24 cellular contexts compared by ENCODE assay signal in the genomic region with DNA sequence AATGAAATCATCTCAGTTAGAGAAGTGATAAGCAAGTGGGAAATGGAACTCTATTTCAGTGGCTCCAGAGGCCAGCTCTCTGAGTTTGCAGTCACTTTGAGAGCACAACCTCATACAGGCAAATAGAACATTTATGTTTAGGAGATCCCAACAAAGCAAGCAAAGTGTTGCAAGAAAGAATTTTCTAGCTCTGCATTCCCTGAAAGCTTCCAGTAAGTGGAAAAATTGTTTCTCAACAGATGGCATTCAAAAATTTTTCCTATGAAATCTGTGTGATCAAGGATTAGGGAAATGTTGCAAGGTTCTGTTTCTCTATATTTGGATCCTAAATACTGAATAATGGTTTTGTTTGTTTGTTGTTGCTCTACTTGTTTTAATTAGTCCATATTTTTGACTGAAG.
"Had no signal": no experiment of that assay in that cellular context is flagged by ENCODE, and none has a peak within 500 bp of the region (broad histone marks: within the 10 kb centered on the region; RNA-seq: fewer than 3 reads in every experiment).

No MANE protein-coding gene starts in this region.

- ATAC-seq: SK-N-SH treated with all-trans-retinoic acid at 6 μM for 48 hours had no signal

- H3K9ac ChIP-seq: KMS-11 had no signal

- H3K4me2 ChIP-seq: KMS-11 had no signal

- H3K4me3 ChIP-seq: ascending aorta, cardiac muscle cell, MG63, SJSA1 had no signal

- H3K27ac ChIP-seq: ascending aorta, cardiac muscle cell, KMS-11, SJSA1 had no signal

- DNase-seq: activated CD4-positive, alpha-beta memory T cell treated with anti-CD3 and anti-CD28 coated beads for 36 hours; activated CD4-positive, alpha-beta T cell treated with anti-CD3 and anti-CD28 coated beads, Interleukin-2, amount 10 ng/mL, durations not matched to agents 7 days and 5 days; activated CD4-positive, CD25-positive, alpha-beta regulatory T cell; activated CD8-positive, alpha-beta memory T cell treated with anti-CD3 and anti-CD28 coated beads for 24 hours; activated naive CD4-positive, alpha-beta T cell treated with anti-CD3 and anti-CD28 coated beads, Interleukin-2, amount 50 U/mL, for 16 hours; activated naive CD8-positive, alpha-beta T cell treated with anti-CD3 and anti-CD28 coated beads, Interleukin-2, amount 10 ng/mL, durations not matched to agents 7 days and 5 days; activated T-cell treated with anti-CD3 and anti-CD28 coated beads, Interleukin-2, amount 50 U/mL, for 48 hours; amniotic stem cell; cerebellar nuclear complex; MG63; NCI-H1105 treated with DMSO at 0.1 percent for 48 hours; NCI-H1436 treated with DMSO at 0.1 percent for 48 hours; NCI-H187; NCI-H2081; NCI-H510A treated with DMSO at 0.1 percent for 48 hours; NCI-H69; NK-92 treated with Interleukin-12 subunit alpha and Interleukin-12 subunit beta, amount 100 ng/mL, for 24 hours; SHP77; SW 1271 had no signal

- H3K36me3 ChIP-seq: ascending aorta, cardiac muscle cell, MG63, SJSA1 had no signal

- H3K9me3 ChIP-seq: ascending aorta, MG63, SJSA1 had no signal

- H3K4me1 ChIP-seq: ascending aorta, SJSA1 had no signal

- H3K27me3 ChIP-seq: ascending aorta, cardiac muscle cell, MG63, SJSA1 had no signal
